ENCODE assay signal across 8 cellular contexts in the genomic region with DNA sequence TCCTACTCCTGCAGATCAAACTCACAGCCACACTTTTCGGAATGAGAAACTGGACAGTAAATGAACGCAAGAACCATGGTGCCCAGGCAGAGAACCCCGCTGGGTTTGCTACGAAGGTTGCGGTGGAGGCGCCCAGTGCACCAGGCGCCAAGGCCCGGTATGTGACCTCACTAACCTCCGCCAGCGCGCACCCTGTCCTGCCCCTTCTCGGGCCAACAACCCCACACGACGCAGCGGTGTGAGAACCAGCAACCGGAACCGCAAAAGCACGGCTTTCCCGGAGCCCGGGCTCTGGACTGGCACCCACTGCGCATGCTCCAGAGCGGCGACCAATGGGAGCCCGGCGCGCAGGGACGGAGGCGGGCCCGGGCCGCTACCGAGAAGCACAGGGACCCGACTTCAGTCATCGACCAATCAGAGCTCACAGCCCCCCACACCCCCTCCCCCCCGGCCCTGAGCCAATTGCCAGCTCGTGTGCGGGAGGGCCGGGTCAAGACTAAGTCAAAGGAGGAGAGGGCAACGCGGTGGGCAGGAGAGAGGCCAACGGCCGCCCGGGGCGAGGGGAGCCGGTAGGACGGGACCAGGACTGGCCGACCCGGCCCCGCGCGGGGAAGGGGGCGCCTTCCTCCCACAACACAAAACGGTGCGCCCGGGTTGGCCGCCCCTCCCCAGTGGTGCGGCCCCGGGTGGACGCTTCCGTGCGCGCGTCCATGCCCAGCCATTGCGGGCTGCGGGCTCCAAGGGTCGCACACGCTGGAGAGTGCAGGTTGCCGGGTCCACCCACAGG. TPM values are rescaled to one million over a fixed set of nuclear protein-coding genes. Genes with fewer than 3 reads are reported as not detected.
A peak's percentile ranks its signal among the peaks of the same experiment; 100 is the strongest.
DNase-seq lines count a peak whose midpoint lies in the region; FAIRE-seq and TF ChIP-seq lines count a peak whose summit lies in the region.

No MANE protein-coding gene starts in this region.

- H3K27ac ChIP-seq in SJSA1 = peak overlapping the region; percentile 60

- DNase-seq in GM04504 (ENCODE audit: low read depth) = peak; percentile 58
- peak; percentile 74 for DNase-seq in HFFc6
- peak; percentile 90 for DNase-seq in NAMALWA (ENCODE audit: low spot score)
- DNase-seq in SJSA1 (ENCODE audit: low read depth in 1 of 2, low spot score in 2 of 2) = peak; percentile 87 to 89
- peak; percentile 90 for DNase-seq in activated naive CD4-positive, alpha-beta T cell treated with anti-CD3 and anti-CD28 coated beads for 36 hours
- peak; percentile 90 to 93 for DNase-seq in frontal cortex (ENCODE audit: low spot score in 2 of 2)
- DNase-seq in nucleus accumbens (lab: John Stamatoyannopoulos, UW) = peak; percentile 6 to 91 (median 80)
- peak; percentile 77 for DNase-seq in superior temporal gyrus (ENCODE audit: extremely low spot score)

- CTCF ChIA-PET in activated naive CD4-positive, alpha-beta T cell treated with anti-CD3 and anti-CD28 coated beads for 36 hours (lab: Charles Lee) = interaction anchor here (1.0 to 1.1 kb wide), 2 partner anchors 10 to 13 kb away, joined by 4 read pairs; no protein-coding TSS in a partner anchor

- H3K4me3 Mint-ChIP-seq in HFFc6 = peak overlapping the region; percentile 92
- H3K4me3 Mint-ChIP-seq in activated naive CD4-positive, alpha-beta T cell treated with anti-CD3 and anti-CD28 coated beads for 36 hours = peak overlapping the region; percentile 90

- peaks cover 6% of the 10 kb centered on the region; the same call in 1 of the 2 replicates for H3K36me3 ChIP-seq in SJSA1

- H3K9me3 Mint-ChIP-seq in HFFc6 = no peaks in the 10 kb centered on the region
- no peaks in the 10 kb centered on the region for H3K9me3 Mint-ChIP-seq in activated naive CD4-positive, alpha-beta T cell treated with anti-CD3 and anti-CD28 coated beads for 36 hours

- no peak for FAIRE-seq in frontal cortex (lab: Jason Lieb, UNC)

- H3K27me3 Mint-ChIP-seq in HFFc6 (ENCODE audit: insufficient read depth) = no peaks in the 10 kb centered on the region; the same call in 1 of the 2 replicates
- H3K27me3 Mint-ChIP-seq in activated naive CD4-positive, alpha-beta T cell treated with anti-CD3 and anti-CD28 coated beads for 36 hours (ENCODE audit: low read depth) = no peaks in the 10 kb centered on the region

- H3K9me3 ChIP-seq in SJSA1 (replicated peaks) = no peaks in the 10 kb centered on the region

- H3K4me1 ChIP-seq in SJSA1 (replicated peaks) = 0 out of 2 replicates have a peak, but pooled peaks cover 3% of the 10 kb centered on the region

- H3K4me3 ChIP-seq in SJSA1 = peak overlapping the region; percentile 88

- no peaks in the 10 kb centered on the region for H3K36me3 Mint-ChIP-seq in HFFc6 (ENCODE audit: low read depth)
- H3K36me3 Mint-ChIP-seq in activated naive CD4-positive, alpha-beta T cell treated with anti-CD3 and anti-CD28 coated beads for 36 hours (ENCODE audit: low read depth) = no peaks in the 10 kb centered on the region

- peak overlapping the region; percentile 78 for H3K27ac Mint-ChIP-seq in HFFc6
- peak overlapping the region; percentile 91 for H3K27ac Mint-ChIP-seq in activated naive CD4-positive, alpha-beta T cell treated with anti-CD3 and anti-CD28 coated beads for 36 hours

- no peak for TF ChIP-seq CTCF in HFFc6 (IDR thresholded peaks at IDR 0.05)

- intact Hi-C loops in activated naive CD4-positive, alpha-beta T cell treated with anti-CD3 and anti-CD28 coated beads for 36 hours (cut with micrococcal nuclease) = loop anchor here (1.0 to 10.0 kb wide), 5 partner anchors 20 to 369 kb away; partner anchors contain the start of genes SUV39H1, TFE3 and WDR13

- no peaks in the 10 kb centered on the region for H3K27me3 ChIP-seq in SJSA1 (replicated peaks)

- H3K4me1 Mint-ChIP-seq in HFFc6 (ENCODE audit: low read depth) = peaks cover 9% of the 10 kb centered on the region
- H3K4me1 Mint-ChIP-seq in activated naive CD4-positive, alpha-beta T cell treated with anti-CD3 and anti-CD28 coated beads for 36 hours (ENCODE audit: low read depth) = peaks cover 25% of the 10 kb centered on the region

RNA-seq across cellular contexts. Expression of gene WAS, which starts 7.3 kb away (rescaled TPM):
- total RNA-seq in HFFc6 (2021; fragmentation: NEBNext Ultra II Directional; extraction: Animal tissue kit (Norgen Biotek cat#: 25700)) = under 1 TPM in 1 of 6 experiments, not detected in 5; 0.69 TPM
- total RNA-seq in SJSA1 (2014; rRNA removed; shearing (Covaris generic)) = not detected in 2 replicates
- 10 to 100 TPM; 76.1 to 77.8 TPM for total RNA-seq in activated naive CD4-positive, alpha-beta T cell treated with anti-CD3 and anti-CD28 coated beads for 36 hours
- 2.0 TPM for total RNA-seq in frontal cortex

RNA-seq across cellular contexts. Expression of gene SUV39H1, which starts 20.2 kb away (rescaled TPM):
- total RNA-seq in HFFc6 (2021; fragmentation: NEBNext Ultra II Directional; extraction: Animal tissue kit (Norgen Biotek cat#: 25700)) = 10 to 100 TPM in 4 of 6 experiments, 1 to 10 TPM in 2; 6.9 to 12.0 (median 11.4) TPM
- 9.4 and 17.6 TPM in 2 replicates for total RNA-seq in SJSA1 (2014; rRNA removed; shearing (Covaris generic))
- 10 to 100 TPM; 31.5 to 31.9 TPM for total RNA-seq in activated naive CD4-positive, alpha-beta T cell treated with anti-CD3 and anti-CD28 coated beads for 36 hours
- 2.9 TPM for total RNA-seq in frontal cortex

Comparison
In these comparisons a context has a peak if more than half of its experiments do, and no peak if none do; other contexts are left out.
1. Peak in every context shown above with its lines: DNase-seq, H3K4me3 ChIP-seq and H3K27ac ChIP-seq.
2. RNA of gene WAS, which starts 7.3 kb away (total RNA-seq): 76.1 to 77.8 TPM in activated naive CD4-positive, alpha-beta T cell treated with anti-CD3 and anti-CD28 coated beads for 36 hours; 2.0 TPM in frontal cortex (single experiment), 0.69 TPM in HFFc6 and not detected in SJSA1; every median in the first group is over 10 times any median in the second.